In genomic region chr4:126799971-126800722, GRCh38 we compare ENCODE assay signal across 17 cellular contexts.
DNase-seq lines count a peak whose midpoint lies in the region; ATAC-seq and TF ChIP-seq lines count a peak whose summit lies in the region.
"Had no signal": no experiment of that assay in that cellular context is flagged by ENCODE, and none has a peak within 500 bp of the region (broad histone marks: within the 10 kb centered on the region; RNA-seq: fewer than 3 reads in every experiment).

No MANE protein-coding gene starts in this region.

- H3K36me3 Mint-ChIP-seq in CD8-positive, alpha-beta memory T cell: no peaks in the 10 kb centered on the region

- H3K9me3 ChIP-seq in AG04450 (ENCODE audit: control insufficient read depth, insufficient read depth, low read length) (no peaks in the 10 kb centered on the region), SU-DHL-6 (ENCODE audit: insufficient read depth, low read length) (no peaks in the 10 kb centered on the region)
- no peaks in the 10 kb centered on the region for H3K9me3 ChIP-seq in CD8-positive, alpha-beta memory T cell (ENCODE audit: low read length)
- H3K9me3 ChIP-seq: Caco-2, thyroid gland had no signal

- H3K27me3 ChIP-seq in AG04450 (ENCODE audit: control insufficient read depth, insufficient read depth, low read length) (no peaks in the 10 kb centered on the region), SU-DHL-6 (ENCODE audit: low read length) (no peaks in the 10 kb centered on the region)
- H3K27me3 ChIP-seq in CD8-positive, alpha-beta memory T cell (ENCODE audit: insufficient read depth, low read length, poor library complexity, severe bottlenecking): no peaks in the 10 kb centered on the region
- H3K27me3 ChIP-seq: thyroid gland had no signal

- TF ChIP-seq CTCF in AG04450 (IDR thresholded peaks at IDR 0.05; ENCODE audit: low read depth, low read length) (no peak), SU-DHL-6 (IDR thresholded peaks at IDR 0.05; ENCODE audit: insufficient read depth, low read length, poor library complexity, severe bottlenecking) (no peak), fibroblast of pulmonary artery (IDR thresholded peaks at IDR 0.05; ENCODE audit: low read length, missing control alignments) (no peak)

- H3K36me3 ChIP-seq in SU-DHL-6 (ENCODE audit: low read length): no peaks in the 10 kb centered on the region
- H3K36me3 ChIP-seq in CD8-positive, alpha-beta memory T cell (ENCODE audit: insufficient read depth, low read length): no peaks in the 10 kb centered on the region
- H3K36me3 ChIP-seq: thyroid gland had no signal

- CTCF ChIA-PET in AG04450 (lab: Charles Lee): no interaction called here
- CTCF ChIA-PET in CD8-positive, alpha-beta memory T cell (lab: Charles Lee): no interaction called here

- H3K4me2 ChIP-seq in SU-DHL-6 (ENCODE audit: low read depth, low read length, poor library complexity, severe bottlenecking): no peak overlapping the region

- peak overlapping the region; percentile 24 for H2AFZ ChIP-seq in SU-DHL-6 (ENCODE audit: low read depth, low read length, severe bottlenecking)

- peaks cover 0 to 29% (median 4%) of the 10 kb centered on the region in 5 donors for H3K9me3 Mint-ChIP-seq in CD8-positive, alpha-beta memory T cell

- no peak overlapping the region for H3K27ac Mint-ChIP-seq in CD8-positive, alpha-beta memory T cell

- H3K4me3 Mint-ChIP-seq in CD8-positive, alpha-beta memory T cell: no peak overlapping the region

- H3K27ac ChIP-seq in AG04450 (ENCODE audit: low read depth, low read length): no peak overlapping the region
- H3K27ac ChIP-seq in SU-DHL-6 (ENCODE audit: low read depth, low read length): no peak overlapping the region
- H3K27ac ChIP-seq in CD8-positive, alpha-beta memory T cell (ENCODE audit: low read depth, low read length): no peak overlapping the region
- H3K27ac ChIP-seq: thyroid gland had no signal

- DNase-seq in AG04450 (ENCODE audit: low read depth, low spot score) (peak; percentile 21), MV-4-11 (lab: John Stamatoyannopoulos, UW) (peak; percentile 0), fibroblast of pulmonary artery (ENCODE audit: low read depth) (peak; percentile 64), hippocampal formation (lab: John Stamatoyannopoulos, UW) (no peak), NOMO-1 treated with dmso at 0.1 percent for 144 hours (lab: John Stamatoyannopoulos, UW; ENCODE audit: unreplicated experiment) (no peak)
- DNase-seq in CD8-positive, alpha-beta memory T cell: no peak
- DNase-seq: ACHN; activated CD4-positive, alpha-beta T cell treated with anti-CD3 and anti-CD28 coated beads, Interleukin-2, amount 50 U/mL, for 4 hours; Caco-2; effector memory CD4-positive, alpha-beta T cell; NCI-H510A; stimulated activated CD4-positive, alpha-beta T cell treated with anti-CD3 and anti-CD28 coated beads, Interleukin-1b, Interleukin-23, amount 100 ng/mL, for 48 hours; stimulated activated CD8-positive, alpha-beta memory T cell treated with anti-CD3 and anti-CD28 coated beads, Interleukin-4, amount 100 ng/mL, for 48 hours; T-helper 9 cell; thyroid gland had no signal

- POLR2A ChIA-PET in AG04450 (lab: Yijun Ruan, JAX): no interaction called here
- POLR2A ChIA-PET in CD8-positive, alpha-beta memory T cell (lab: Charles Lee): no interaction called here

- H3K79me2 ChIP-seq in SU-DHL-6 (ENCODE audit: insufficient read depth, low read length): no peaks in the 10 kb centered on the region

- no peaks in the 10 kb centered on the region for H3K27me3 Mint-ChIP-seq in CD8-positive, alpha-beta memory T cell

- no peaks in the 10 kb centered on the region for H3K4me1 ChIP-seq in CD8-positive, alpha-beta memory T cell (ENCODE audit: insufficient read depth, low read length)
- H3K4me1 ChIP-seq: Caco-2, thyroid gland had no signal

- no peaks in the 10 kb centered on the region for H3F3A ChIP-seq in SU-DHL-6 (ENCODE audit: insufficient read depth)

- H3K9me2 ChIP-seq in SU-DHL-6 (replicated peaks; ENCODE audit: insufficient read depth, low read length): no peaks in the 10 kb centered on the region

- H3K9ac ChIP-seq in SU-DHL-6 (ENCODE audit: low read length): no peak overlapping the region

- H3K4me3 ChIP-seq in AG04450 (ENCODE audit: low read depth, low read length) (no peak overlapping the region), SU-DHL-6 (ENCODE audit: insufficient read depth, low read length, poor library complexity, severe bottlenecking) (no peak overlapping the region), fibroblast of pulmonary artery (replicated peaks; ENCODE audit: low read depth, low read length) (no peak overlapping the region)
- no peak overlapping the region for H3K4me3 ChIP-seq in CD8-positive, alpha-beta memory T cell (ENCODE audit: low read length)
- H3K4me3 ChIP-seq: thyroid gland had no signal

- no peak for ATAC-seq in GM19452 (IDR thresholded peaks at IDR 0.05; ENCODE audit: unreplicated experiment)

- H4K20me1 ChIP-seq in SU-DHL-6 (ENCODE audit: low read depth, low read length): no peaks in the 10 kb centered on the region

- H3K4me1 Mint-ChIP-seq in CD8-positive, alpha-beta memory T cell: no peaks in the 10 kb centered on the region

Comparison
In these comparisons a context has a peak if more than half of its experiments do, and no peak if none do; other contexts are left out.
1. DNase-seq: peak in AG04450 (single experiment), MV-4-11 (single experiment) and fibroblast of pulmonary artery (single experiment); none in hippocampal formation (0 of 2), CD8-positive, alpha-beta memory T cell (0 of 5) and NOMO-1 treated with dmso at 0.1 percent for 144 hours (single experiment).